19 cellular contexts compared by ENCODE assay signal in the genomic region with DNA sequence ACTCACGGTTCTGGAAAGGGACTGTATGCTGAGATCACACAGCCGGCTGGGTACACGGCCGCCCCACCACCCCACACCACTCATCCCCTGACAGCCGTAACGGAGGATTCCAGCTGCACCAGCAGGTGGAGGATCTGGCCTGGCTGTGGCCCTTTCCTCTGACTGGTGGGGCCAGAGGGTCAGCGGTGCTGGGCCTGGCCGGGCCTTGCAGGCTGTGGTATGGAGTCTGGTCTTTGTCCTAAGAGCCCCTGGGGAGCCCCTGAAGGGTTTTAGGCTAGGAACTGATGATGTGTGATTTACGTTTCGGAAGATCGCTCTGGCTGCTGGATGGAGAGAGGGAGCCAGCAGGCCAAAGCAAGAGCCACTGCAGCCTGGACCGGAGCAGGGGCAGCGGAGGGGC. TPM values are rescaled to one million over a fixed set of nuclear protein-coding genes. Genes with fewer than 3 reads are reported as not detected.
A peak's percentile ranks its signal among the peaks of the same experiment; 100 is the strongest.
DNase-seq lines count a peak whose midpoint lies in the region; ATAC-seq and TF ChIP-seq lines count a peak whose summit lies in the region.
"Had no signal": no experiment of that assay in that cellular context is flagged by ENCODE, and none has a peak within 500 bp of the region (broad histone marks: within the 10 kb centered on the region; RNA-seq: fewer than 3 reads in every experiment).

No MANE protein-coding gene starts in this region.

- no peaks in the 10 kb centered on the region for H3K27me3 Mint-ChIP-seq in activated CD8-positive, alpha-beta T cell treated with anti-CD3 and anti-CD28 coated beads, Interleukin-2, amount 10 ng/mL, durations not matched to agents 7 days and 5 days (ENCODE audit: low read depth)
- no peaks in the 10 kb centered on the region for H3K27me3 Mint-ChIP-seq in activated CD8-positive, alpha-beta T cell treated with anti-CD3 and anti-CD28 coated beads for 36 hours
- no peaks in the 10 kb centered on the region for H3K27me3 Mint-ChIP-seq in T-cell
- H3K27me3 Mint-ChIP-seq in stimulated activated naive B cell treated with anti-CD40 and anti-IgM and Interleukin-4, amounts not matched to agents 10 μg/mL and 1 μg/mL and 100 μg/mL, for 72 hours, result peaks cover 28 to 40% of the 10 kb centered on the region in 2 donors
- H3K27me3 Mint-ChIP-seq: stimulated activated naive CD8-positive, alpha-beta T cell treated with anti-CD3 and anti-CD28 coated beads, Interleukin-15, Interleukin-2, amounts not matched to agents 100 ng/mL and 50 ng/mL, for 24 hours had no signal

- H3K9me3 Mint-ChIP-seq in activated CD8-positive, alpha-beta T cell treated with anti-CD3 and anti-CD28 coated beads, Interleukin-2, amount 10 ng/mL, durations not matched to agents 7 days and 5 days (ENCODE audit: insufficient read depth), result no peaks in the 10 kb centered on the region
- no peaks in the 10 kb centered on the region for H3K9me3 Mint-ChIP-seq in activated CD8-positive, alpha-beta T cell treated with anti-CD3 and anti-CD28 coated beads for 36 hours
- no peaks in the 10 kb centered on the region for H3K9me3 Mint-ChIP-seq in T-cell
- no peaks in the 10 kb centered on the region for H3K9me3 Mint-ChIP-seq in stimulated activated naive B cell treated with anti-CD40 and anti-IgM and Interleukin-4, amounts not matched to agents 10 μg/mL and 1 μg/mL and 100 μg/mL, for 72 hours
- H3K9me3 Mint-ChIP-seq: activated T-helper 2 cell treated with anti-CD3 and anti-CD28 coated beads, Interferon-gamma antibody, Interleukin-2, Interleukin-4, amounts not matched to agents 10 μg/mL and 5 μg/mL and 100 μg/mL, durations not matched to agents 14 hours and 24 hours and 36 hours; stimulated activated naive CD8-positive, alpha-beta T cell treated with anti-CD3 and anti-CD28 coated beads, Interleukin-15, Interleukin-2, amounts not matched to agents 100 ng/mL and 50 ng/mL, for 24 hours had no signal

- H3K4me3 Mint-ChIP-seq in activated CD8-positive, alpha-beta T cell treated with anti-CD3 and anti-CD28 coated beads, Interleukin-2, amount 10 ng/mL, durations not matched to agents 7 days and 5 days, result no peak overlapping the region
- no peak overlapping the region for H3K4me3 Mint-ChIP-seq in activated CD8-positive, alpha-beta T cell treated with anti-CD3 and anti-CD28 coated beads for 36 hours
- peak overlapping the region in 1 of 3 donors; percentile 23 for H3K4me3 Mint-ChIP-seq in T-cell
- H3K4me3 Mint-ChIP-seq in stimulated activated naive B cell treated with anti-CD40 and anti-IgM and Interleukin-4, amounts not matched to agents 10 μg/mL and 1 μg/mL and 100 μg/mL, for 72 hours, result no peak overlapping the region
- H3K4me3 Mint-ChIP-seq: stimulated activated naive CD8-positive, alpha-beta T cell treated with anti-CD3 and anti-CD28 coated beads, Interleukin-15, Interleukin-2, amounts not matched to agents 100 ng/mL and 50 ng/mL, for 24 hours had no signal

- H3K36me3 Mint-ChIP-seq in activated CD8-positive, alpha-beta T cell treated with anti-CD3 and anti-CD28 coated beads, Interleukin-2, amount 10 ng/mL, durations not matched to agents 7 days and 5 days (ENCODE audit: low read depth), result peaks cover 3% of the 10 kb centered on the region
- no peaks in the 10 kb centered on the region for H3K36me3 Mint-ChIP-seq in activated CD8-positive, alpha-beta T cell treated with anti-CD3 and anti-CD28 coated beads for 36 hours (ENCODE audit: low read depth)
- peaks cover 13% of the 10 kb centered on the region for H3K36me3 Mint-ChIP-seq in T-cell
- no peaks in the 10 kb centered on the region for H3K36me3 Mint-ChIP-seq in stimulated activated naive B cell treated with anti-CD40 and anti-IgM and Interleukin-4, amounts not matched to agents 10 μg/mL and 1 μg/mL and 100 μg/mL, for 72 hours

- TF ChIP-seq CTCF in activated CD8-positive, alpha-beta T cell treated with anti-CD3 and anti-CD28 coated beads for 36 hours (IDR thresholded peaks at IDR 0.05), result no peak

- CTCF ChIA-PET in activated CD8-positive, alpha-beta T cell treated with anti-CD3 and anti-CD28 coated beads, Interleukin-2, amount 10 ng/mL, durations not matched to agents 7 days and 5 days (lab: Charles Lee), result interaction anchor here (1.4 kb wide), 1 partner anchor 17 kb away, joined by 3 read pairs; no protein-coding TSS in a partner anchor
- CTCF ChIA-PET in activated CD8-positive, alpha-beta T cell treated with anti-CD3 and anti-CD28 coated beads for 36 hours (lab: Charles Lee), result interaction anchor here (1.1 to 1.4 kb wide), 3 partner anchors 9 to 94 kb away, joined by 3 to 5 read pairs (median 3); no protein-coding TSS in a partner anchor
- CTCF ChIA-PET in T-cell (lab: Charles Lee), result no interaction called here

- no peak for DNase-seq in activated CD8-positive, alpha-beta T cell treated with anti-CD3 and anti-CD28 coated beads, Interleukin-2, amount 10 ng/mL, durations not matched to agents 7 days and 5 days
- DNase-seq in activated CD8-positive, alpha-beta T cell treated with anti-CD3 and anti-CD28 coated beads for 36 hours, result no peak
- DNase-seq in T-cell, result no peak
- DNase-seq in myocyte (ENCODE audit: low read depth), result peak; percentile 44
- DNase-seq in stimulated activated naive B cell treated with anti-CD40 and anti-IgM and Interleukin-4, amounts not matched to agents 10 μg/mL and 1 μg/mL and 100 μg/mL, for 72 hours, result no peak
- no peak for DNase-seq in ureter (ENCODE audit: low spot score)
- no peak for DNase-seq in NOMO-1 (lab: John Stamatoyannopoulos, UW; ENCODE audit: unreplicated experiment in 2 of 2)
- no peak for DNase-seq in inferior parietal cortex (ENCODE audit: extremely low spot score)
- DNase-seq: 8988T, AML-193, dermis blood vessel endothelial cell, HCEC 1CT, islet precursor cell, NCI-H1417 treated with DMSO at 0.1 percent for 48 hours, NCI-H2171, trophoblast cell had no signal

- POLR2A ChIA-PET in activated CD8-positive, alpha-beta T cell treated with anti-CD3 and anti-CD28 coated beads, Interleukin-2, amount 10 ng/mL, durations not matched to agents 7 days and 5 days (lab: Charles Lee), result interaction anchor here (0.7 kb wide), 1 partner anchor 220 kb away, joined by 3 read pairs; no protein-coding TSS in a partner anchor
- POLR2A ChIA-PET in activated CD8-positive, alpha-beta T cell treated with anti-CD3 and anti-CD28 coated beads for 36 hours (lab: Charles Lee), result interaction anchor here (1.0 to 8.8 kb wide), 4 partner anchors 9 to 21 kb away, joined by 5 to 57 read pairs (median 6); no protein-coding TSS in a partner anchor
- POLR2A ChIA-PET in T-cell (lab: Charles Lee), result no interaction called here

- peaks cover 39% of the 10 kb centered on the region for H3K4me1 Mint-ChIP-seq in activated CD8-positive, alpha-beta T cell treated with anti-CD3 and anti-CD28 coated beads, Interleukin-2, amount 10 ng/mL, durations not matched to agents 7 days and 5 days (ENCODE audit: low read depth)
- H3K4me1 Mint-ChIP-seq in activated CD8-positive, alpha-beta T cell treated with anti-CD3 and anti-CD28 coated beads for 36 hours (ENCODE audit: low read depth), result peaks cover 72% of the 10 kb centered on the region
- H3K4me1 Mint-ChIP-seq in T-cell, result peaks cover 78 to 82% (median 80%) of the 10 kb centered on the region in 3 donors
- H3K4me1 Mint-ChIP-seq in stimulated activated naive B cell treated with anti-CD40 and anti-IgM and Interleukin-4, amounts not matched to agents 10 μg/mL and 1 μg/mL and 100 μg/mL, for 72 hours, result peaks cover 28 to 36% of the 10 kb centered on the region in 2 donors

- H3K27ac Mint-ChIP-seq in activated CD8-positive, alpha-beta T cell treated with anti-CD3 and anti-CD28 coated beads, Interleukin-2, amount 10 ng/mL, durations not matched to agents 7 days and 5 days, result peak overlapping the region; percentile 11
- H3K27ac Mint-ChIP-seq in activated CD8-positive, alpha-beta T cell treated with anti-CD3 and anti-CD28 coated beads for 36 hours, result no peak overlapping the region
- peak overlapping the region; percentile 49 to 61 for H3K27ac Mint-ChIP-seq in T-cell
- peak overlapping the region; percentile 42 for H3K27ac Mint-ChIP-seq in stimulated activated naive B cell treated with anti-CD40 and anti-IgM and Interleukin-4, amounts not matched to agents 10 μg/mL and 1 μg/mL and 100 μg/mL, for 72 hours
- H3K27ac Mint-ChIP-seq: activated T-helper 2 cell treated with anti-CD3 and anti-CD28 coated beads, Interferon-gamma antibody, Interleukin-2, Interleukin-4, amounts not matched to agents 10 μg/mL and 5 μg/mL and 100 μg/mL, durations not matched to agents 14 hours and 24 hours and 36 hours had no signal

- no peak for ATAC-seq in activated CD8-positive, alpha-beta T cell treated with anti-CD3 and anti-CD28 coated beads, Interleukin-2, amount 10 ng/mL, durations not matched to agents 7 days and 5 days
- no peak for ATAC-seq in activated CD8-positive, alpha-beta T cell treated with anti-CD3 and anti-CD28 coated beads for 36 hours
- no peak for ATAC-seq in T-cell (replicated peaks in 1 of 4)
- ATAC-seq in stimulated activated naive B cell treated with anti-CD40 and anti-IgM and Interleukin-4, amounts not matched to agents 10 μg/mL and 1 μg/mL and 100 μg/mL, for 72 hours (replicated peaks), result no peak
- ATAC-seq: Right ventricle myocardium inferior had no signal

- intact Hi-C loops in activated CD8-positive, alpha-beta T cell treated with anti-CD3 and anti-CD28 coated beads for 36 hours (cut with micrococcal nuclease), result no loop called here

RNA-seq across cellular contexts. Expression of gene NOL4L, which starts 26.6 kb away (rescaled TPM):
- total RNA-seq in activated CD8-positive, alpha-beta T cell treated with anti-CD3 and anti-CD28 coated beads, Interleukin-2, amount 10 ng/mL, durations not matched to agents 7 days and 5 days, result 10 to 100 TPM; 22.2 to 24.5 TPM
- 10 to 100 TPM; 23.3 to 23.9 TPM for total RNA-seq in activated CD8-positive, alpha-beta T cell treated with anti-CD3 and anti-CD28 coated beads for 36 hours
- total RNA-seq in T-cell (10 to 100 TPM; 63.5 to 88.8 (median 74.4) TPM), myocyte (2.5 and 3.1 TPM in 2 replicates), ureter (40.7 TPM)
- 6.8 TPM for polyA plus RNA-seq in myocyte (2012)

Comparison
In these comparisons a context has a peak if more than half of its experiments do, and no peak if none do; other contexts are left out.
1. CTCF ChIA-PET loops: an anchor here in activated CD8-positive, alpha-beta T cell treated with anti-CD3 and anti-CD28 coated beads, Interleukin-2, amount 10 ng/mL, durations not matched to agents 7 days and 5 days (1.4 kb wide) and activated CD8-positive, alpha-beta T cell treated with anti-CD3 and anti-CD28 coated beads for 36 hours (1.1 to 1.4 kb wide); none called in T-cell.
2. POLR2A ChIA-PET loops: an anchor here in activated CD8-positive, alpha-beta T cell treated with anti-CD3 and anti-CD28 coated beads, Interleukin-2, amount 10 ng/mL, durations not matched to agents 7 days and 5 days (0.7 kb wide) and activated CD8-positive, alpha-beta T cell treated with anti-CD3 and anti-CD28 coated beads for 36 hours (1.0 to 8.8 kb wide); none called in T-cell.